In the genomic region with DNA sequence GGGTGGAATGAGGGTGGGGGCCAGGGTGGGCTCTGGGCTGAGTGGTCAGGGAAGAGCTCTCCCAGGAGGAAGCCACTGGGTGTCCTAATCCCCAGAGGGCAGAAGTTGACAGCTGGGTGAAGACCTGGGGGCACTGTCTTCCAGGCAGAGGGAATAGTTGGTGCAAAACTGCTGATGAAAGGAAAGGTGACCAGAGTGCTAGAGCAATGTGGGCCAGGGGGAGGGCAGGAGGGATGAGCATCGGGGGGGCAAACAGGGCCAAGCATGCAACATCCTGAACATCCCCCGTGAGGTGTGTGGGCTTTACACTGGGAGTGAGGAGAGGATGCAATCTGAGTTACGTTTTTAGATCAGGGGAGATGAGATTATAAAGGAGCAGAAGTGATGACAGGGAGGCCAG, we compare ENCODE assay signal across 18 cellular contexts.
DNase-seq lines count a peak whose midpoint lies in the region; ATAC-seq, FAIRE-seq and TF ChIP-seq lines count a peak whose summit lies in the region.
"Had no signal": no experiment of that assay in that cellular context is flagged by ENCODE, and none has a peak within 500 bp of the region (broad histone marks: within the 10 kb centered on the region; RNA-seq: fewer than 3 reads in every experiment).

No MANE protein-coding gene starts in this region.

- H3K4me3 Mint-ChIP-seq in CD4-positive, alpha-beta T cell = no peak overlapping the region
- H3K4me3 Mint-ChIP-seq in T-cell = no peak overlapping the region
- H3K4me3 Mint-ChIP-seq: H9 had no signal

- POLR2A ChIA-PET in CD4-positive, alpha-beta T cell (lab: Charles Lee) = no interaction called here
- POLR2A ChIA-PET in T-cell (lab: Charles Lee) = no interaction called here

- H4K91ac ChIP-seq in trophoblast cell (ENCODE audit: low read depth, low read length) = no peak overlapping the region

- H3K4ac ChIP-seq in trophoblast cell (ENCODE audit: low read depth, low read length) = no peak overlapping the region

- CTCF ChIA-PET in CD4-positive, alpha-beta T cell (lab: Charles Lee) = no interaction called here
- CTCF ChIA-PET in T-cell (lab: Charles Lee) = no interaction called here

- H3K36me3 ChIP-seq in left lung (no peaks in the 10 kb centered on the region), trophoblast cell (ENCODE audit: control insufficient read depth in 1 of 2, insufficient read depth in 2 of 2, low read length in 2 of 2) (peaks cover 0 to 1% of the 10 kb centered on the region in 2 experiments)
- H3K36me3 ChIP-seq: SJCRH30 had no signal

- H2BK5ac ChIP-seq in trophoblast cell (ENCODE audit: low read depth, low read length, poor library complexity) = no peak overlapping the region

- TF ChIP-seq POLR2A in GM12891 (IDR thresholded peaks at IDR 0.05; ENCODE audit: low read depth, low read length) = no peak

- H3K27me3 ChIP-seq in CD4-positive, alpha-beta T cell (ENCODE audit: control insufficient read depth, insufficient read depth, low read length) = no peaks in the 10 kb centered on the region
- no peaks in the 10 kb centered on the region for H3K27me3 ChIP-seq in left lung
- no peaks in the 10 kb centered on the region for H3K27me3 ChIP-seq in trophoblast cell (ENCODE audit: insufficient read depth, low read length)

- no peak overlapping the region for H3K14ac ChIP-seq in trophoblast cell (ENCODE audit: low read length)

- ATAC-seq in CD4-positive, alpha-beta T cell (ENCODE audit: poor library complexity) = no peak
- ATAC-seq in T-cell (replicated peaks in 1 of 4) (no peak), left lung (no peak), omental fat pad (ENCODE audit: low FRiP score) (no peak)

- H3K4me3 ChIP-seq in left lung (no peak overlapping the region), trophoblast cell (ENCODE audit: low read depth, low read length) (no peak overlapping the region)
- H3K4me3 ChIP-seq: SJCRH30 had no signal

- no peak overlapping the region for H3K18ac ChIP-seq in trophoblast cell (ENCODE audit: low read length)

- no peak overlapping the region for H2AK5ac ChIP-seq in trophoblast cell (ENCODE audit: low read length)

- H3K4me1 Mint-ChIP-seq in CD4-positive, alpha-beta T cell (ENCODE audit: low read depth) = peaks cover 59% of the 10 kb centered on the region
- peaks cover 46 to 52% (median 48%) of the 10 kb centered on the region in 3 donors for H3K4me1 Mint-ChIP-seq in T-cell

- no peak overlapping the region for H2BK120ac ChIP-seq in trophoblast cell (ENCODE audit: insufficient read depth, low read length, poor library complexity)

- no CpG with 5 or more reads among the region's 3 CpGs for WGBS in trophoblast cell (ENCODE audit: extremely low coverage, insufficient coverage, insufficient read length)

- H3K4me2 ChIP-seq in trophoblast cell (ENCODE audit: low read length) = no peak overlapping the region

- H2BK12ac ChIP-seq in trophoblast cell (ENCODE audit: low read length) = no peak overlapping the region

- H4K12ac ChIP-seq in trophoblast cell (ENCODE audit: low read depth, low read length) = no peak overlapping the region

- no peak for FAIRE-seq in GM12891 (lab: Jason Lieb, UNC)

- peaks cover 0 to 14% of the 10 kb centered on the region in 2 donors for H3K4me1 ChIP-seq in left lung
- peaks cover 0 to 11% of the 10 kb centered on the region in 2 experiments for H3K4me1 ChIP-seq in trophoblast cell (ENCODE audit: control insufficient read depth in 1 of 2, insufficient read depth in 2 of 2, low read length in 2 of 2)
- H3K4me1 ChIP-seq: SJCRH30 had no signal

- no peak for DNase-seq in CD4-positive, alpha-beta T cell
- DNase-seq in T-cell (no peak), left lung (peak; percentile 10 to 12), trophoblast cell (no peak), omental fat pad (ENCODE audit: low spot score) (no peak), GM12891 (ENCODE audit: insufficient read length, low spot score) (no peak), nucleus accumbens (lab: John Stamatoyannopoulos, UW) (no peak), SKM-1 (lab: John Stamatoyannopoulos, UW; ENCODE audit: unreplicated experiment) (no peak)
- DNase-seq: C1 segment of cervical spinal cord; Calu3; H9; IMR-90; Kasumi-1; NCI-H1105 treated with DMSO at 0.1 percent for 48 hours; NCI-H1694 treated with DMSO at 0.1 percent for 48 hours; NCI-H446; NK-92 treated with Interleukin-12 subunit alpha and Interleukin-12 subunit beta, amount 100 ng/mL, for 24 hours; SJCRH30 had no signal

- no peak overlapping the region for H2AFZ ChIP-seq in trophoblast cell (ENCODE audit: insufficient read depth, low read length, poor library complexity)

- H3K9me3 ChIP-seq in CD4-positive, alpha-beta T cell (ENCODE audit: control insufficient read depth, low read length) = no peaks in the 10 kb centered on the region
- H3K9me3 ChIP-seq in left lung = no peaks in the 10 kb centered on the region
- peaks cover 2% of the 10 kb centered on the region for H3K9me3 ChIP-seq in trophoblast cell (ENCODE audit: insufficient read depth, low read depth, low read length)
- H3K9me3 ChIP-seq: SJCRH30 had no signal

- H4K8ac ChIP-seq in trophoblast cell (ENCODE audit: low read depth, low read length) = no peak overlapping the region

- H3K9ac ChIP-seq in trophoblast cell (ENCODE audit: low read length) = peak overlapping the region; percentile 38

- peaks cover 15% of the 10 kb centered on the region for H3K79me2 ChIP-seq in trophoblast cell (ENCODE audit: control insufficient read depth, insufficient read depth, low read length, poor library complexity)

- H3K27me3 Mint-ChIP-seq in CD4-positive, alpha-beta T cell = no peaks in the 10 kb centered on the region
- no peaks in the 10 kb centered on the region for H3K27me3 Mint-ChIP-seq in T-cell

- peaks cover 53% of the 10 kb centered on the region for H3K36me3 Mint-ChIP-seq in CD4-positive, alpha-beta T cell (ENCODE audit: low read depth)
- peaks cover 18% of the 10 kb centered on the region for H3K36me3 Mint-ChIP-seq in T-cell

- no peak overlapping the region for H3K27ac ChIP-seq in CD4-positive, alpha-beta T cell (ENCODE audit: low read depth, low read length)
- no peak overlapping the region for H3K27ac ChIP-seq in left lung
- H3K27ac ChIP-seq in trophoblast cell (ENCODE audit: low read depth, low read length) = no peak overlapping the region
- H3K27ac ChIP-seq: SJCRH30 had no signal

- H3K27ac Mint-ChIP-seq in CD4-positive, alpha-beta T cell = peak overlapping the region; percentile 88
- H3K27ac Mint-ChIP-seq in T-cell = peak overlapping the region; percentile 85 to 97
- H3K27ac Mint-ChIP-seq: H9 had no signal

- H3K23ac ChIP-seq in trophoblast cell (ENCODE audit: low read length) = no peak overlapping the region

- TF ChIP-seq CTCF in CD4-positive, alpha-beta T cell (IDR thresholded peaks at IDR 0.05) = no peak
- TF ChIP-seq CTCF in left lung (IDR thresholded peaks at IDR 0.05) (no peak), omental fat pad (IDR thresholded peaks at IDR 0.05) (no peak)

- intact Hi-C loops in CD4-positive, alpha-beta T cell (cut with DNase I, micrococcal nuclease) = loop anchor here in 1 of 2 experiments (5.0 kb wide), 1 partner anchor 380 kb away; a partner anchor contains a TSS
- intact Hi-C loops in left lung (cut with DNase I) = no loop called here

- peaks cover 15% of the 10 kb centered on the region for H3K79me1 ChIP-seq in trophoblast cell (ENCODE audit: low read length)

- H3K9me3 Mint-ChIP-seq in CD4-positive, alpha-beta T cell = no peaks in the 10 kb centered on the region
- peaks cover 0 to 4% (median 0%) of the 10 kb centered on the region in 3 donors for H3K9me3 Mint-ChIP-seq in T-cell

TF ChIP-seq in GM12891, 5 proteins besides CTCF, POLR2A, EP300 and RAD21:
- TF ChIP-seq SPI1 (IDR thresholded peaks at IDR 0.05; ENCODE audit: low read depth, low read length) (no peak), POU2F2 (IDR thresholded peaks at IDR 0.05; ENCODE audit: low read depth, low read length) (no peak), POLR2AphosphoS5 (IDR thresholded peaks at IDR 0.05; ENCODE audit: low read depth, low read length) (no peak), TAF1 (IDR thresholded peaks at IDR 0.05; ENCODE audit: low read depth, low read length) (no peak), PAX5 (IDR thresholded peaks at IDR 0.05; ENCODE audit: insufficient read depth, low read length, severe bottlenecking) (no peak)

Comparison
In these comparisons a context has a peak if more than half of its experiments do, and no peak if none do; other contexts are left out.
1. DNase-seq: peak in left lung (2 of 2); none in CD4-positive, alpha-beta T cell (0 of 10), T-cell (0 of 34), trophoblast cell (0 of 2), omental fat pad (single experiment), GM12891 (single experiment), nucleus accumbens (0 of 56) and SKM-1 (single experiment).